ENCODE assay signal across 26 cellular contexts in genomic region chr14:101112351-101113107, GRCh38.
A peak's percentile ranks its signal among the peaks of the same experiment; 100 is the strongest.
DNase-seq lines count a peak whose midpoint lies in the region; ATAC-seq, FAIRE-seq and TF ChIP-seq lines count a peak whose summit lies in the region.
"Had no signal": no experiment of that assay in that cellular context is flagged by ENCODE, and none has a peak within 500 bp of the region (broad histone marks: within the 10 kb centered on the region; RNA-seq: fewer than 3 reads in every experiment).

No MANE protein-coding gene starts in this region.

- no peaks in the 10 kb centered on the region for H3K4me1 Mint-ChIP-seq in chondrocyte (ENCODE audit: low read depth)
- H3K4me1 Mint-ChIP-seq: T-helper 17 cell had no signal

- BruUV-seq in HepG2 (replicated peaks; lab: Mats Ljungman, UMichigan), result no TSS peak

- TF ChIP-seq CTCF in right lobe of liver (IDR thresholded peaks at IDR 0.05), result no peak
- no peak for TF ChIP-seq CTCF in HepG2 (CRISPR knock-in tag; IDR thresholded peaks at IDR 0.05)
- no peak for TF ChIP-seq CTCF in esophagus muscularis mucosa (IDR thresholded peaks at IDR 0.05)
- TF ChIP-seq CTCF in vagina (IDR thresholded peaks at IDR 0.05), result no peak
- no peak for TF ChIP-seq CTCF in chondrocyte (IDR thresholded peaks at IDR 0.05)

- FAIRE-seq in HepG2 (lab: Jason Lieb, UNC), result no peak
- FAIRE-seq: HTR-8/SVneo, small intestine had no signal

- no peaks in the 10 kb centered on the region for H3K36me3 Mint-ChIP-seq in chondrocyte (ENCODE audit: low read depth)

- no peaks in the 10 kb centered on the region for H3K4me1 ChIP-seq in right lobe of liver
- H3K4me1 ChIP-seq in HepG2 (ENCODE audit: insufficient read depth, low read length), result no peaks in the 10 kb centered on the region
- no peaks in the 10 kb centered on the region for H3K4me1 ChIP-seq in esophagus muscularis mucosa
- H3K4me1 ChIP-seq in vagina, result no peaks in the 10 kb centered on the region
- H3K4me1 ChIP-seq: upper lobe of right lung had no signal

- TF ChIP-seq POLR2A in right lobe of liver (IDR thresholded peaks at IDR 0.05) (no peak), HepG2 (IDR thresholded peaks at IDR 0.05; ENCODE audit: insufficient read depth in 1 of 2, low read depth in 2 of 2, low read length in 2 of 2) (no peak), esophagus muscularis mucosa (IDR thresholded peaks at IDR 0.05; ENCODE audit: low read depth) (no peak), vagina (IDR thresholded peaks at IDR 0.05) (no peak)

- no peak for ATAC-seq in right lobe of liver
- no peak for ATAC-seq in HepG2
- ATAC-seq: activated T-cell treated with anti-CD3 and anti-CD28 coated beads, Interleukin-2, amount 50 U/mL, for 72 hours; T-helper 17 cell; upper lobe of right lung had no signal

- H3K9me3 ChIP-seq in right lobe of liver, result no peaks in the 10 kb centered on the region
- H3K9me3 ChIP-seq in HepG2 (ENCODE audit: low read length), result no peaks in the 10 kb centered on the region
- H3K9me3 ChIP-seq in esophagus muscularis mucosa, result peaks cover 0 to 3% (median 0%) of the 10 kb centered on the region in 4 donors
- no peaks in the 10 kb centered on the region for H3K9me3 ChIP-seq in vagina
- H3K9me3 ChIP-seq: neutrophil, upper lobe of right lung had no signal

- H3K36me3 ChIP-seq in right lobe of liver (no peaks in the 10 kb centered on the region), HepG2 (replicated peaks in 1 of 2; ENCODE audit: control insufficient read depth in 1 of 2, insufficient read depth in 2 of 2, low read length in 2 of 2) (no peaks in the 10 kb centered on the region), esophagus muscularis mucosa (no peaks in the 10 kb centered on the region), vagina (no peaks in the 10 kb centered on the region)
- H3K36me3 ChIP-seq: upper lobe of right lung had no signal

- DNase-seq in right lobe of liver (peak in 2 of 3 donors; percentile 37 to 46), HepG2 (ENCODE audit: low spot score) (no peak), esophagus muscularis mucosa (ENCODE audit: extremely low spot score) (peak; percentile 79), posterior vena cava (ENCODE audit: low spot score) (peak; percentile 72), vagina (ENCODE audit: extremely low spot score in 2 of 2) (peak; percentile 65 to 85), GDM1 (lab: John Stamatoyannopoulos, UW) (no peak), chondrocyte (ENCODE audit: low spot score) (no peak), SW480 (ENCODE audit: low spot score) (no peak)
- DNase-seq: activated naive CD4-positive, alpha-beta T cell; activated T-cell treated with anti-CD3 and anti-CD28 coated beads, Interleukin-2, amount 50 U/mL, for 72 hours; DMS79 treated with DMSO at 0.1 percent for 48 hours; effector CD4-positive, alpha-beta T cell; KBM-7; kidney glomerular epithelial cell; NCI-H1417 treated with DMSO at 0.1 percent for 48 hours; NCI-H2081 treated with DMSO at 0.1 percent for 48 hours; NCI-H226; NCI-H82; small intestine; stimulated activated CD4-positive, alpha-beta T cell treated with anti-CD3 and anti-CD28 coated beads, Interleukin-1b, Interleukin-23, amount 100 ng/mL, for 48 hours; T-helper 17 cell; upper lobe of right lung had no signal

- POLR2A ChIA-PET in HepG2 (lab: Yijun Ruan, JAX), result no interaction called here

- no peak overlapping the region for H3K4me2 ChIP-seq in HepG2 (ENCODE audit: low read depth, low read length)

- no peak overlapping the region for H3K4me3 ChIP-seq in right lobe of liver
- no peak overlapping the region for H3K4me3 ChIP-seq in HepG2 (replicated peaks in 1 of 3; ENCODE audit: insufficient read depth in 1 of 3, low read depth in 2 of 3, low read length in 3 of 3)
- H3K4me3 ChIP-seq in esophagus muscularis mucosa, result no peak overlapping the region
- H3K4me3 ChIP-seq in vagina, result no peak overlapping the region
- H3K4me3 ChIP-seq: upper lobe of right lung had no signal

- no peaks in the 10 kb centered on the region for H4K20me1 ChIP-seq in HepG2 (ENCODE audit: insufficient read depth, low read length)

- no peak overlapping the region for H3K9ac ChIP-seq in HepG2 (ENCODE audit: insufficient read depth, low read depth, low read length)

- H3K9me3 Mint-ChIP-seq in chondrocyte (ENCODE audit: low read depth), result peaks cover under 1% of the 10 kb centered on the region
- H3K9me3 Mint-ChIP-seq: activated T-cell treated with anti-CD3 and anti-CD28 coated beads, Interleukin-2, amount 50 U/mL, for 72 hours had no signal

- intact Hi-C loops in right lobe of liver (cut with DNase I) (no loop called here), HepG2 (cut with micrococcal nuclease; ENCODE audit: unreplicated experiment) (no loop called here), esophagus muscularis mucosa (cut with DNase I) (no loop called here), posterior vena cava (cut with DNase I) (no loop called here), vagina (cut with DNase I) (no loop called here)

- H3K27ac ChIP-seq in right lobe of liver, result no peak overlapping the region
- H3K27ac ChIP-seq in HepG2 (ENCODE audit: extremely low read length, insufficient read depth, low read length), result no peak overlapping the region
- no peak overlapping the region for H3K27ac ChIP-seq in esophagus muscularis mucosa (replicated peaks in 1 of 4)
- H3K27ac ChIP-seq in vagina, result no peak overlapping the region
- H3K27ac ChIP-seq: epithelial cell of prostate, neutrophil, upper lobe of right lung had no signal

- TF ChIP-seq EP300 in HepG2 (IDR thresholded peaks at IDR 0.05; ENCODE audit: low read depth in 2 of 2, low read length in 2 of 2), result no peak
- TF ChIP-seq EP300 in HepG2 (CRISPR knock-in tag; IDR thresholded peaks at IDR 0.05; ENCODE audit: borderline replicate concordance), result no peak
- TF ChIP-seq EP300 in esophagus muscularis mucosa (IDR thresholded peaks at IDR 0.05), result no peak

- no peak overlapping the region for H3K27ac Mint-ChIP-seq in chondrocyte (ENCODE audit: unreplicated experiment)
- H3K27ac Mint-ChIP-seq: activated T-cell treated with anti-CD3 and anti-CD28 coated beads, Interleukin-2, amount 50 U/mL, for 72 hours; CD14-positive monocyte; T-helper 17 cell had no signal

- WGBS in right lobe of liver (ENCODE audit: insufficient coverage, low coverage, low lambda C conversion rate, missing lambda C conversion rate), result 70% methylated on average over 5 of the region's 25 CpGs
- WGBS in HepG2 (ENCODE audit: low lambda C conversion rate), result 38% methylated on average over 24 of the region's 25 CpGs
- WGBS in esophagus muscularis mucosa, result 86% methylated on average over 21 of the region's 25 CpGs

- H2AFZ ChIP-seq in HepG2 (ENCODE audit: low read length), result no peak overlapping the region

- no peak overlapping the region for H3K4me3 Mint-ChIP-seq in chondrocyte (ENCODE audit: unreplicated experiment)
- H3K4me3 Mint-ChIP-seq: activated T-cell treated with anti-CD3 and anti-CD28 coated beads, Interleukin-2, amount 50 U/mL, for 72 hours; CD14-positive monocyte; T-helper 17 cell had no signal

- in situ Hi-C loops in HepG2 (cut with HindIII; ENCODE audit: extremely low pct_ligation_motif_present, low pct_unique_long_range_greater_than_20kb), result no loop called here

- H3K79me2 ChIP-seq in HepG2 (ENCODE audit: insufficient read depth, low read length), result no peaks in the 10 kb centered on the region

- CTCF ChIA-PET in HepG2 (lab: Yijun Ruan, JAX; ENCODE audit: low intra/inter-chr PET ratio, low total read pairs), result no interaction called here

- H3K27me3 ChIP-seq in right lobe of liver, result no peaks in the 10 kb centered on the region
- peaks cover 8 to 51% of the 10 kb centered on the region in 2 experiments for H3K27me3 ChIP-seq in HepG2 (ENCODE audit: control insufficient read depth in 1 of 2, insufficient read depth in 2 of 2, low read length in 2 of 2)
- H3K27me3 ChIP-seq in esophagus muscularis mucosa, result peaks cover 0 to 7% (median 0%) of the 10 kb centered on the region in 4 donors
- no peaks in the 10 kb centered on the region for H3K27me3 ChIP-seq in vagina
- H3K27me3 ChIP-seq: neutrophil, upper lobe of right lung had no signal

- no peak for TF ChIP-seq RAD21 in HepG2 (CRISPR knock-in tag; IDR thresholded peaks at IDR 0.05)

- no peaks in the 10 kb centered on the region for H3K27me3 Mint-ChIP-seq in chondrocyte (ENCODE audit: low read depth)

TF ChIP-seq in HepG2, 621 proteins besides CTCF, POLR2A, EP300 and RAD21 (continues in another document):
- TF ChIP-seq ZNF282 (IDR thresholded peaks at IDR 0.05; ENCODE audit: partially characterized antibody), result no peak
- no peak for TF ChIP-seq ZNF737 (CRISPR knock-in tag; IDR thresholded peaks at IDR 0.05; ENCODE audit: borderline replicate concordance)
- no peak for TF ChIP-seq TFE3 (CRISPR knock-in tag; IDR thresholded peaks at IDR 0.05)
- TF ChIP-seq ZNF121 (CRISPR knock-in tag; IDR thresholded peaks at IDR 0.05), result no peak
- no peak for TF ChIP-seq MAX (IDR thresholded peaks at IDR 0.05)
- TF ChIP-seq ZNF138 (CRISPR knock-in tag; IDR thresholded peaks at IDR 0.05; ENCODE audit: low read depth), result no peak
- no peak for TF ChIP-seq ZNF598 (CRISPR knock-in tag; IDR thresholded peaks at IDR 0.05; ENCODE audit: borderline replicate concordance)
- TF ChIP-seq ZNF451 (CRISPR knock-in tag; IDR thresholded peaks at IDR 0.05), result no peak
- no peak for TF ChIP-seq PITX1 (CRISPR knock-in tag; IDR thresholded peaks at IDR 0.05)
- TF ChIP-seq GATAD2A (CRISPR knock-in tag; IDR thresholded peaks at IDR 0.05), result no peak

Comparison
In these comparisons a context has a peak if more than half of its experiments do, and no peak if none do; other contexts are left out.
1. DNase-seq: peak in right lobe of liver (2 of 3), esophagus muscularis mucosa (single experiment), posterior vena cava (single experiment) and vagina (2 of 2); none in HepG2 (single experiment), GDM1 (single experiment), chondrocyte (single experiment) and SW480 (single experiment).